Comparison of ENCODE assay signal across 3 cellular contexts in genomic region chr21:36099695-36100211, GRCh38. TPM values are rescaled to one million over a fixed set of nuclear protein-coding genes. Genes with fewer than 3 reads are reported as not detected.
"Had no signal": no experiment of that assay in that cellular context is flagged by ENCODE, and none has a peak within 500 bp of the region (broad histone marks: within the 10 kb centered on the region; RNA-seq: fewer than 3 reads in every experiment).

No MANE protein-coding gene starts in this region.

RNA-seq across cellular contexts. Expression of gene CBR3, which starts 35.1 kb away (rescaled TPM):
- total RNA-seq: left lobe of liver, progenitor cell of endocrine pancreas had no signal
- polyA plus RNA-seq: neural cell had no signal
